ENCODE assay signal across 15 cellular contexts in genomic region chr2:144011553-144011952, GRCh38.
"Had no signal": no experiment of that assay in that cellular context is flagged by ENCODE, and none has a peak within 500 bp of the region (broad histone marks: within the 10 kb centered on the region; RNA-seq: fewer than 3 reads in every experiment).

No MANE protein-coding gene starts in this region.

- ATAC-seq: pancreas had no signal

- H3K36me3 ChIP-seq: neural progenitor cell, pancreas, stomach, upper lobe of left lung had no signal

- H3K9ac ChIP-seq: neural progenitor cell had no signal

- H3K27ac Mint-ChIP-seq: activated T-helper 1 cell treated with anti-CD3 and anti-CD28 coated beads, Interleukin-12 subunit alpha, Interleukin-12 subunit beta, Interleukin-2, Interleukin-4 antibody, amounts not matched to agents 30 ng/mL and 10 ng/mL and 1 ng/mL, durations not matched to agents 14 hours and 24 hours and 36 hours; naive B cell; neural progenitor cell; T-helper 2 cell treated with Interferon-gamma antibody and Interleukin-4, amounts not matched to agents 5 μg/mL and 100 μg/mL, for 36 hours had no signal

- H3K4me1 Mint-ChIP-seq: naive B cell, neural progenitor cell had no signal

- FAIRE-seq: islet of Langerhans had no signal

- DNase-seq: activated CD4-positive, alpha-beta T cell treated with anti-CD3 and anti-CD28 coated beads, Interleukin-2, amount 50 U/mL, for 1 hour; activated CD8-positive, alpha-beta memory T cell treated with anti-CD3 and anti-CD28 coated beads for 24 hours; activated naive CD4-positive, alpha-beta T cell; anterior cingulate cortex; erythroblast; naive B cell; pancreas; stimulated activated CD4-positive, alpha-beta T cell treated with anti-CD3 and anti-CD28 coated beads, Interleukin-1b, Interleukin-23, amount 100 ng/mL, for 48 hours; stomach; testis; upper lobe of left lung had no signal

- H3K4me2 ChIP-seq: neural progenitor cell had no signal

- H3K27me3 ChIP-seq: neural progenitor cell, pancreas, stomach, testis, upper lobe of left lung had no signal

- H3K4me3 Mint-ChIP-seq: activated T-helper 1 cell treated with anti-CD3 and anti-CD28 coated beads, Interleukin-12 subunit alpha, Interleukin-12 subunit beta, Interleukin-2, Interleukin-4 antibody, amounts not matched to agents 30 ng/mL and 10 ng/mL and 1 ng/mL, durations not matched to agents 14 hours and 24 hours and 36 hours; naive B cell; neural progenitor cell; T-helper 2 cell treated with Interferon-gamma antibody and Interleukin-4, amounts not matched to agents 5 μg/mL and 100 μg/mL, for 36 hours had no signal

- H2AFZ ChIP-seq: neural progenitor cell had no signal

- H3K27me3 Mint-ChIP-seq: naive B cell had no signal

- H3K9me3 Mint-ChIP-seq: activated T-helper 1 cell treated with anti-CD3 and anti-CD28 coated beads, Interleukin-12 subunit alpha, Interleukin-12 subunit beta, Interleukin-2, Interleukin-4 antibody, amounts not matched to agents 30 ng/mL and 10 ng/mL and 1 ng/mL, durations not matched to agents 14 hours and 24 hours and 36 hours; neural progenitor cell; T-helper 2 cell treated with Interferon-gamma antibody and Interleukin-4, amounts not matched to agents 5 μg/mL and 100 μg/mL, for 36 hours had no signal

- H3K27ac ChIP-seq: neural progenitor cell, pancreas, stomach, testis, upper lobe of left lung had no signal

- H3K9me3 ChIP-seq: pancreas, stomach, testis, upper lobe of left lung had no signal

- H3K4me3 ChIP-seq: neural progenitor cell, pancreas, stomach, testis, upper lobe of left lung had no signal

- H3K4me1 ChIP-seq: pancreas, stomach, testis, upper lobe of left lung had no signal
